In the genomic region with DNA sequence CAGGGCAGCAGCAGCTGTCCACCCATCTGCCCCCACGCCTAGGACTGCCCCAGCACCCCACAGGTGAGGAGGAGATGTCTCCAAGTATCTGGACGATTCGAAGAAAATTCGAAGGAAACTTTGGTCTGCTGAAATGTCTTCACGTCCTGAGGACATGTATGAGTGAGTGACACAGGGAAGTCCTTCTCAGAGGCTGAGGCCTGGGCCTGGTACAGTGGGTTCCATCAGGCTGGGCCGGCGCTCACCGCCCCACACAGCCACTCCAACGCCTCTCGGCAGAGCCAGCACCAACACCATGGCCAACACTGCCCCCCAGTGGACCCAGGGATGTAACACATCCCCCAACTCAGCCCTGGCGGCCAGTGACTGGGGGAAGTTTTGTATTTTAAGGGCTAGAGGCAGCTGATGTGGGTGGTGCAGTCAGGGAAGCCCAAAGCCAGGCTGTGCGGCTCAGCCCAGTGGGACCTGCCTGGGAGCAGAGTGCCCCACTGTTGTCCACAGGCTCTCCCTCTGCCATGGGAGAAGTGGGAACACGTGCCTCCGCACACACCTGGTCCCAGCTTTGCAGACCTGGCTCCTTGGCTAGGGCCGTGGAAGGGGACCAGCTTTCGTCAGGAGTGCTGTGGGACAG, we compare ENCODE assay signal across 2 cellular contexts.
TF ChIP-seq lines count a peak whose summit lies in the region.

No MANE protein-coding gene starts in this region.

TF ChIP-seq in A549, 52 proteins besides CTCF, POLR2A, EP300 and RAD21 (continued from another document):
- TF ChIP-seq EHMT2 (IDR thresholded peaks at IDR 0.05; ENCODE audit: low read depth): no peak

TF ChIP-seq in K562, 482 proteins besides CTCF, POLR2A, EP300 and RAD21 (continues in another document):
- TF ChIP-seq ZNF274 (IDR thresholded peaks at IDR 0.05; ENCODE audit: borderline replicate concordance, low read depth, low read length): no peak
- no peak for TF ChIP-seq CHD1 (IDR thresholded peaks at IDR 0.05; ENCODE audit: low read length)
- TF ChIP-seq, protein P1, sequence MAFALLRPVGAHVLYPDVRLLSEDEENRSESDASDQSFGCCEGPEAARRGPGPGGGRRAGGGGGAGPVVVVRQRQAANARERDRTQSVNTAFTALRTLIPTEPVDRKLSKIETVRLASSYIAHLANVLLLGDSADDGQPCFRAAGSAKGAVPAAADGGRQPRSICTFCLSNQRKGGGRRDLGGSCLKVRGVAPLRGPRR (CRISPR knock-in tag; IDR thresholded peaks at IDR 0.05): no peak
- TF ChIP-seq SIX5 (IDR thresholded peaks at IDR 0.05; ENCODE audit: borderline replicate concordance in 1 of 2, insufficient read depth in 1 of 2, low read depth in 1 of 2, low read length in 2 of 2): no peak
- no peak for TF ChIP-seq TCF3 (CRISPR knock-in tag; IDR thresholded peaks at IDR 0.05)
- peak; percentile 86 for TF ChIP-seq ARID2 (IDR thresholded peaks at IDR 0.05)
- no peak for TF ChIP-seq SMAD3 (CRISPR knock-in tag; conservative IDR thresholded peaks at IDR 0.05)
- TF ChIP-seq CREB5 (CRISPR knock-in tag; IDR thresholded peaks at IDR 0.05): no peak
- no peak for TF ChIP-seq ZNF57 (CRISPR knock-in tag; IDR thresholded peaks at IDR 0.05)
- TF ChIP-seq ZNF395 (CRISPR knock-in tag; IDR thresholded peaks at IDR 0.05): no peak
- TF ChIP-seq JUND (IDR thresholded peaks at IDR 0.05; ENCODE audit: borderline replicate concordance, low read depth, low read length): no peak
- peak; percentile 25; the same call in 1 of the 3 replicates for TF ChIP-seq JUND (tag; IDR thresholded peaks at IDR 0.05; ENCODE audit: borderline replicate concordance, low read depth, low read length)
- TF ChIP-seq, protein P2, sequence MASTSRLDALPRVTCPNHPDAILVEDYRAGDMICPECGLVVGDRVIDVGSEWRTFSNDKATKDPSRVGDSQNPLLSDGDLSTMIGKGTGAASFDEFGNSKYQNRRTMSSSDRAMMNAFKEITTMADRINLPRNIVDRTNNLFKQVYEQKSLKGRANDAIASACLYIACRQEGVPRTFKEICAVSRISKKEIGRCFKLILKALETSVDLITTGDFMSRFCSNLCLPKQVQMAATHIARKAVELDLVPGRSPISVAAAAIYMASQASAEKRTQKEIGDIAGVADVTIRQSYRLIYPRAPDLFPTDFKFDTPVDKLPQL (IDR thresholded peaks at IDR 0.05; ENCODE audit: extremely low read depth, insufficient read length): no peak
- TF ChIP-seq, protein P3, sequence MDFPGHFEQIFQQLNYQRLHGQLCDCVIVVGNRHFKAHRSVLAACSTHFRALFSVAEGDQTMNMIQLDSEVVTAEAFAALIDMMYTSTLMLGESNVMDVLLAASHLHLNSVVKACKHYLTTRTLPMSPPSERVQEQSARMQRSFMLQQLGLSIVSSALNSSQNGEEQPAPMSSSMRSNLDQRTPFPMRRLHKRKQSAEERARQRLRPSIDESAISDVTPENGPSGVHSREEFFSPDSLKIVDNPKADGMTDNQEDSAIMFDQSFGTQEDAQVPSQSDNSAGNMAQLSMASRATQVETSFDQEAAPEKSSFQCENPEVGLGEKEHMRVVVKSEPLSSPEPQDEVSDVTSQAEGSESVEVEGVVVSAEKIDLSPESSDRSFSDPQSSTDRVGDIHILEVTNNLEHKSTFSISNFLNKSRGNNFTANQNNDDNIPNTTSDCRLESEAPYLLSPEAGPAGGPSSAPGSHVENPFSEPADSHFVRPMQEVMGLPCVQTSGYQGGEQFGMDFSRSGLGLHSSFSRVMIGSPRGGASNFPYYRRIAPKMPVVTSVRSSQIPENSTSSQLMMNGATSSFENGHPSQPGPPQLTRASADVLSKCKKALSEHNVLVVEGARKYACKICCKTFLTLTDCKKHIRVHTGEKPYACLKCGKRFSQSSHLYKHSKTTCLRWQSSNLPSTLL (IDR thresholded peaks at IDR 0.05): no peak
- peak; percentile 82 for TF ChIP-seq SP1 (CRISPR knock-in tag; IDR thresholded peaks at IDR 0.05)
- TF ChIP-seq, protein P4, sequence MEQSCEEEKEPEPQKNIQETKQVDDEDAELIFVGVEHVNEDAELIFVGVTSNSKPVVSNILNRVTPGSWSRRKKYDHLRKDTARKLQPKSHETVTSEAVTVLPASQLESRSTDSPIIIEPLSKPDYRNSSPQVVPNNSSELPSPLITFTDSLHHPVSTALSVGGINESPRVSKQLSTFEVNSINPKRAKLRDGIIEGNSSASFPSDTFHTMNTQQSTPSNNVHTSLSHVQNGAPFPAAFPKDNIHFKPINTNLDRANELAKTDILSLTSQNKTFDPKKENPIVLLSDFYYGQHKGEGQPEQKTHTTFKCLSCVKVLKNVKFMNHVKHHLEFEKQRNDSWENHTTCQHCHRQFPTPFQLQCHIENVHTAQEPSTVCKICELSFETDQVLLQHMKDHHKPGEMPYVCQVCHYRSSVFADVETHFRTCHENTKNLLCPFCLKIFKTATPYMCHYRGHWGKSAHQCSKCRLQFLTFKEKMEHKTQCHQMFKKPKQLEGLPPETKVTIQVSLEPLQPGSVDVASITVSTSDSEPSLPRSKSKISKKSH (CRISPR knock-in tag; IDR thresholded peaks at IDR 0.05): no peak
- no peak for TF ChIP-seq ZHX1 (conservative IDR thresholded peaks at IDR 0.05; ENCODE audit: low read length)
- TF ChIP-seq CBFA2T3 (IDR thresholded peaks at IDR 0.05): no peak
- no peak for TF ChIP-seq RFX7 (CRISPR knock-in tag; IDR thresholded peaks at IDR 0.05)
- no peak for TF ChIP-seq NELFE (IDR thresholded peaks at IDR 0.05; ENCODE audit: insufficient read depth, insufficient read length)
- peak; percentile 77; the same call in 1 of the 2 replicates for TF ChIP-seq HDGF (IDR thresholded peaks at IDR 0.05)
- TF ChIP-seq ZBTB11 (CRISPR knock-in tag; IDR thresholded peaks at IDR 0.05): peak in 1 of 3 experiments; percentile 45; a peak in 1 of 6 replicates
- TF ChIP-seq PHB (CRISPR knock-in tag; IDR thresholded peaks at IDR 0.05): no peak
- TF ChIP-seq TOE1 (IDR thresholded peaks at IDR 0.05; ENCODE audit: borderline replicate concordance): 0 out of 2 replicates have a peak, but pooled peaks have one; percentile 14
- TF ChIP-seq TOE1 (CRISPR knock-in tag; IDR thresholded peaks at IDR 0.05; ENCODE audit: borderline replicate concordance, low read depth): peak; percentile 24; the same call in 1 of the 2 replicates
- no peak for TF ChIP-seq DDX20 (tag; IDR thresholded peaks at IDR 0.05; ENCODE audit: low read depth)
- TF ChIP-seq ZNF830 (CRISPR knock-in tag; IDR thresholded peaks at IDR 0.05): no peak
- TF ChIP-seq LCOR (CRISPR knock-in tag; IDR thresholded peaks at IDR 0.05): no peak; the same call in 1 of the 2 replicates
- TF ChIP-seq RB1 (IDR thresholded peaks at IDR 0.05; ENCODE audit: low read depth): peak; percentile 82
- TF ChIP-seq MED1 (CRISPR knock-in tag; IDR thresholded peaks at IDR 0.05; ENCODE audit: borderline replicate concordance): no peak
- peak; percentile 52 to 81; a peak in 1 of 4 replicates for TF ChIP-seq MAZ (CRISPR knock-in tag; conservative IDR thresholded peaks at IDR 0.05 in 1 of 2, IDR thresholded peaks at IDR 0.05 in 1 of 2)
- no peak for TF ChIP-seq UBTF (IDR thresholded peaks at IDR 0.05; ENCODE audit: borderline replicate concordance in 1 of 2, low read depth in 2 of 2, low read length in 2 of 2)
- TF ChIP-seq NR0B1 (IDR thresholded peaks at IDR 0.05; ENCODE audit: partially characterized antibody): no peak
- TF ChIP-seq POLR2G (IDR thresholded peaks at IDR 0.05; ENCODE audit: low read depth, low read length): peak; percentile 45; the same call in 1 of the 2 replicates
